1 cellular context compared by ENCODE assay signal in genomic region chr1:107952989-107953388, GRCh38.
TF ChIP-seq lines count a peak whose summit lies in the region.

No MANE protein-coding gene starts in this region.

TF ChIP-seq in GM12878, 131 proteins besides CTCF, POLR2A, EP300 and RAD21 (continued from another document):
- no peak for TF ChIP-seq CBX3 (IDR thresholded peaks at IDR 0.05; ENCODE audit: borderline replicate concordance, low read depth)
- peak; percentile 40; the same call in 1 of the 2 replicates for TF ChIP-seq EED (IDR thresholded peaks at IDR 0.05; ENCODE audit: low read depth)
- no peak for TF ChIP-seq NFYA (IDR thresholded peaks at IDR 0.05; ENCODE audit: borderline replicate concordance, low read depth, low read length)
- no peak for TF ChIP-seq BCL11A (IDR thresholded peaks at IDR 0.05; ENCODE audit: low read depth, low read length)
- TF ChIP-seq RELB (IDR thresholded peaks at IDR 0.05; ENCODE audit: low read depth): no peak
- no peak for TF ChIP-seq USF2 (IDR thresholded peaks at IDR 0.05; ENCODE audit: borderline replicate concordance, low read depth, low read length)
- no peak for TF ChIP-seq SP1 (IDR thresholded peaks at IDR 0.05; ENCODE audit: low read depth, low read length)
- TF ChIP-seq ATF3 (IDR thresholded peaks at IDR 0.05; ENCODE audit: borderline replicate concordance, extremely low read depth, low read depth, low read length): no peak
- TF ChIP-seq PAX5 (IDR thresholded peaks at IDR 0.05; ENCODE audit: borderline replicate concordance, low read depth, low read length): no peak
- 0 out of 4 replicates have a peak, but pooled peaks of 1 of the 2 experiments have one; percentile 11 for TF ChIP-seq IKZF2 (IDR thresholded peaks at IDR 0.05)
- TF ChIP-seq POLR2AphosphoS2 (IDR thresholded peaks at IDR 0.05; ENCODE audit: low read depth, low read length): no peak
TF ChIP-seq in GM12878: peak in this region for 2.
